In genomic region chr16:88552166-88552565, GRCh38 we compare ENCODE assay signal across 16 cellular contexts. TPM values are rescaled to one million over a fixed set of nuclear protein-coding genes. Genes with fewer than 3 reads are reported as not detected.
DNase-seq lines count a peak whose midpoint lies in the region; ATAC-seq, FAIRE-seq and TF ChIP-seq lines count a peak whose summit lies in the region.
"Had no signal": no experiment of that assay in that cellular context is flagged by ENCODE, and none has a peak within 500 bp of the region (broad histone marks: within the 10 kb centered on the region; RNA-seq: fewer than 3 reads in every experiment).

No MANE protein-coding gene starts in this region.

- H3K4ac ChIP-seq in H1 (replicated peaks; ENCODE audit: insufficient read length, low read depth, low read length) = no peak overlapping the region

- peaks cover 30% of the 10 kb centered on the region for H3K4me1 Mint-ChIP-seq in stimulated activated effector memory CD8-positive, alpha-beta T cell treated with anti-CD3 and anti-CD28 coated beads, Interleukin-12 subunit alpha, Interleukin-12 subunit beta, amount 100 ng/mL, for 72 hours

- peak overlapping the region; percentile 74; the same call in 1 of the 2 replicates for H4K8ac ChIP-seq in H1 (ENCODE audit: extremely low read depth, insufficient read depth, low read length)

- no peak overlapping the region for H2AK5ac ChIP-seq in H1 (ENCODE audit: low read depth, low read length)

- H3K18ac ChIP-seq in H1 (ENCODE audit: extremely low read depth, low read length) = no peak overlapping the region

- H3K79me1 ChIP-seq in H1 (ENCODE audit: low read depth, low read length) = no peaks in the 10 kb centered on the region

- no peak overlapping the region for H3K27ac ChIP-seq in H1 (ENCODE audit: low read depth, low read length)
- H3K27ac ChIP-seq: HL-60 had no signal

- H3K9me3 Mint-ChIP-seq in stimulated activated effector memory CD8-positive, alpha-beta T cell treated with anti-CD3 and anti-CD28 coated beads, Interleukin-12 subunit alpha, Interleukin-12 subunit beta, amount 100 ng/mL, for 72 hours = peaks cover 3% of the 10 kb centered on the region
- H3K9me3 Mint-ChIP-seq: CD4-positive, alpha-beta T cell had no signal

- no peaks in the 10 kb centered on the region for H3K36me3 Mint-ChIP-seq in stimulated activated effector memory CD8-positive, alpha-beta T cell treated with anti-CD3 and anti-CD28 coated beads, Interleukin-12 subunit alpha, Interleukin-12 subunit beta, amount 100 ng/mL, for 72 hours

- no peak for TF ChIP-seq POLR2A in H1 (IDR thresholded peaks at IDR 0.05; ENCODE audit: control extremely low read depth in 1 of 2, low read depth in 2 of 2, low read length in 2 of 2)

- H3K27ac Mint-ChIP-seq in stimulated activated effector memory CD8-positive, alpha-beta T cell treated with anti-CD3 and anti-CD28 coated beads, Interleukin-12 subunit alpha, Interleukin-12 subunit beta, amount 100 ng/mL, for 72 hours = peak overlapping the region; percentile 59
- H3K27ac Mint-ChIP-seq: CD4-positive, alpha-beta T cell; HFFc6 had no signal

- no peak for ATAC-seq in stimulated activated effector memory CD8-positive, alpha-beta T cell treated with anti-CD3 and anti-CD28 coated beads, Interleukin-12 subunit alpha, Interleukin-12 subunit beta, amount 100 ng/mL, for 72 hours
- no peak for ATAC-seq in GM18502 (IDR thresholded peaks at IDR 0.05; ENCODE audit: poor library complexity, unreplicated experiment)
- ATAC-seq: Panc1 had no signal

- TF ChIP-seq CTCF in GM13976 (IDR thresholded peaks at IDR 0.05; ENCODE audit: borderline replicate concordance, control extremely low read depth, extremely low read depth, insufficient read depth, missing control alignments) = no peak
- TF ChIP-seq CTCF in Loucy (conservative IDR thresholded peaks at IDR 0.05; ENCODE audit: low read length) = no peak
- no peak for TF ChIP-seq CTCF in H1 (IDR thresholded peaks at IDR 0.05; ENCODE audit: control extremely low read depth in 1 of 3, insufficient read depth in 1 of 3, low read depth in 1 of 3, low read length in 3 of 3)

- TF ChIP-seq EP300 in H1 (IDR thresholded peaks at IDR 0.05; ENCODE audit: borderline replicate concordance in 1 of 2, low read depth in 2 of 2, low read length in 2 of 2) = no peak

- H2AFZ ChIP-seq in Loucy (ENCODE audit: low read length) (no peak overlapping the region), H1 (ENCODE audit: low read length) (no peak overlapping the region)

- H3K79me2 ChIP-seq in Loucy (ENCODE audit: insufficient read depth, low read length) (no peaks in the 10 kb centered on the region), H1 (ENCODE audit: control insufficient read depth in 1 of 2, insufficient read depth in 2 of 2, low read length in 2 of 2) (no peaks in the 10 kb centered on the region)

- no peak overlapping the region; the same call in 1 of the 2 replicates for H2BK12ac ChIP-seq in H1 (ENCODE audit: low read depth, low read length)

- FAIRE-seq in H1 (lab: Jason Lieb, UNC) = no peak

- no peak overlapping the region for H2BK15ac ChIP-seq in H1 (ENCODE audit: low read length)

- H2BK120ac ChIP-seq in H1 (replicated peaks; ENCODE audit: low read depth, low read length) = no peak overlapping the region

- H3K9me2 ChIP-seq in Loucy (replicated peaks; ENCODE audit: low read depth, low read length) = no peaks in the 10 kb centered on the region

- no peaks in the 10 kb centered on the region for H4K20me1 ChIP-seq in Loucy (ENCODE audit: insufficient read depth, low read length, poor library complexity, severe bottlenecking)
- H4K20me1 ChIP-seq in H1 (replicated peaks in 1 of 2; ENCODE audit: control insufficient read depth in 1 of 2, insufficient read depth in 2 of 2, low read length in 2 of 2) = peaks cover 0 to 1% of the 10 kb centered on the region in 2 experiments

- H3K9me3 ChIP-seq in Loucy (ENCODE audit: insufficient read depth, low read depth, low read length) = no peaks in the 10 kb centered on the region
- H3K9me3 ChIP-seq in H1 (ENCODE audit: insufficient read depth in 2 of 2, low read depth in 1 of 2, low read length in 1 of 2) = no peaks in the 10 kb centered on the region

- no peak overlapping the region for H2BK20ac ChIP-seq in H1 (ENCODE audit: low read length)

- in situ Hi-C loops in GM13976 (cut with MboI; ENCODE audit: low sequenced_read_pairs, unreplicated experiment) = loop anchor here (25.0 kb wide), 1 partner anchor 365 kb away; no protein-coding TSS in a partner anchor

- no peak overlapping the region for H3K23ac ChIP-seq in H1 (ENCODE audit: insufficient read length)

- no peaks in the 10 kb centered on the region for H3K27me3 ChIP-seq in Loucy (ENCODE audit: insufficient read depth, low read length, poor library complexity, severe bottlenecking)
- H3K27me3 ChIP-seq in H1 (replicated peaks in 1 of 4; ENCODE audit: control insufficient read depth in 3 of 4, extremely low read depth in 1 of 4, insufficient read depth in 3 of 4, low read length in 3 of 4) = peaks cover 6 to 20% (median 14%) of the 10 kb centered on the region in 4 experiments

- no peaks in the 10 kb centered on the region for H3F3A ChIP-seq in Loucy (ENCODE audit: low read depth)

- no peaks in the 10 kb centered on the region for H3K23me2 ChIP-seq in H1 (ENCODE audit: low read depth, low read length)

- POLR2A ChIA-PET in H1 (lab: Charles Lee; ENCODE audit: partially characterized antibody) = interaction anchor here (1.0 to 1.1 kb wide), 2 partner anchors 27 to 70 kb away, joined by 3 to 4 read pairs; no protein-coding TSS in a partner anchor

- H3K4me3 ChIP-seq in Loucy (ENCODE audit: low read length, poor library complexity, severe bottlenecking) = no peak overlapping the region
- H3K4me3 ChIP-seq in H1 (ENCODE audit: extremely low read depth in 1 of 4, insufficient read depth in 2 of 4, low read depth in 3 of 4, low read length in 4 of 4) = no peak overlapping the region

- no peak overlapping the region for H4K91ac ChIP-seq in H1 (replicated peaks; ENCODE audit: insufficient read length, low read length)

- no peak overlapping the region for H3K56ac ChIP-seq in H1 (replicated peaks; ENCODE audit: insufficient read length, low read depth, low read length)

- H3K36me3 ChIP-seq in Loucy (ENCODE audit: insufficient read depth, low read length) (no peaks in the 10 kb centered on the region), H1 (ENCODE audit: control insufficient read depth in 2 of 4, insufficient read depth in 4 of 4, low read length in 3 of 4) (no peaks in the 10 kb centered on the region)

- H3K4me1 ChIP-seq in Loucy (ENCODE audit: insufficient read depth, low read length, poor library complexity, severe bottlenecking) (peaks cover 21% of the 10 kb centered on the region), H1 (replicated peaks in 1 of 4; ENCODE audit: control insufficient read depth in 3 of 4, insufficient read depth in 4 of 4, low read length in 3 of 4) (peaks cover 0 to 5% (median 0%) of the 10 kb centered on the region in 4 experiments; a peak in 1 of 7 replicates)

- no peak overlapping the region for H3K4me3 Mint-ChIP-seq in stimulated activated effector memory CD8-positive, alpha-beta T cell treated with anti-CD3 and anti-CD28 coated beads, Interleukin-12 subunit alpha, Interleukin-12 subunit beta, amount 100 ng/mL, for 72 hours
- H3K4me3 Mint-ChIP-seq: CD4-positive, alpha-beta T cell; HFFc6 had no signal

- 92% methylated on average over 10 of the region's 10 CpGs; no CpG with 5 or more reads in 1 of the 2 experiments for WGBS in H1 (ENCODE audit: extremely low coverage in 1 of 2, insufficient coverage in 1 of 2, insufficient read length in 1 of 2, insufficient replicate concordance in 2 of 2, low coverage in 1 of 2, low lambda C conversion rate in 2 of 2, missing lambda C conversion rate in 1 of 2), 2 experiments

- CTCF ChIA-PET in H1 (lab: Charles Lee; ENCODE audit: partially characterized antibody) = interaction anchor here (0.7 to 4.6 kb wide), 3 partner anchors 9 to 107 kb away, joined by 3 to 24 read pairs (median 3); no protein-coding TSS in a partner anchor

- no peak overlapping the region for H3K14ac ChIP-seq in H1 (ENCODE audit: insufficient read length)

- DNase-seq in GM13976 (ENCODE audit: low spot score) (peak; percentile 15), H1 (ENCODE audit: low read depth in 1 of 2, low spot score in 2 of 2) (no peak), HK-2 (ENCODE audit: unreplicated experiment) (no peak), kidney glomerular epithelial cell (lab: John Stamatoyannopoulos, UW) (no peak)
- DNase-seq in stimulated activated effector memory CD8-positive, alpha-beta T cell treated with anti-CD3 and anti-CD28 coated beads, Interleukin-12 subunit alpha, Interleukin-12 subunit beta, amount 100 ng/mL, for 72 hours (ENCODE audit: low spot score in 2 of 2) = no peak
- DNase-seq: CD4-positive, alpha-beta T cell; GOT3; HFFc6; NCI-H1436; NCI-H2029 treated with DMSO at 0.1 percent for 48 hours; NCI-H774; SW 1271 had no signal

- H3K4me2 ChIP-seq in Loucy (ENCODE audit: low read depth, low read length, poor library complexity, severe bottlenecking) (peak overlapping the region; percentile 43), H1 (ENCODE audit: insufficient read depth in 1 of 2, low read depth in 2 of 2, low read length in 2 of 2) (no peak overlapping the region)

- no peak for TF ChIP-seq RAD21 in H1 (IDR thresholded peaks at IDR 0.05 in 1 of 2, conservative IDR thresholded peaks at IDR 0.05 in 1 of 2; ENCODE audit: low read depth in 2 of 2, low read length in 2 of 2)

- H2BK5ac ChIP-seq in H1 (ENCODE audit: low read depth, low read length) = no peak overlapping the region

- H3K9ac ChIP-seq in Loucy (ENCODE audit: low read depth, low read length, poor library complexity, severe bottlenecking) (peak overlapping the region; percentile 34), H1 (replicated peaks in 1 of 4; ENCODE audit: extremely low read depth in 1 of 4, low read depth in 3 of 4, low read length in 3 of 4) (no peak overlapping the region)

- no peak overlapping the region for H4K5ac ChIP-seq in H1 (ENCODE audit: insufficient read length, low read depth, low read length)

TF ChIP-seq in H1, 55 proteins besides CTCF, POLR2A, EP300 and RAD21:
- TF ChIP-seq ASH2L (IDR thresholded peaks at IDR 0.05; ENCODE audit: low read length) (no peak), YY1 (IDR thresholded peaks at IDR 0.05; ENCODE audit: low read depth, low read length) (no peak)

RNA-seq across cellular contexts. Expression of gene ZC3H18, which starts 18.0 kb away (rescaled TPM):
- total RNA-seq in H1 (2021; fragmentation: NEBNext Ultra II Directional; extraction: Animal tissue kit (Norgen Biotek cat#: 25700)) = 70.3 and 73.2 TPM in 2 replicates
- polyA plus RNA-seq in H1 (2011; rRNA removed) = 12.1 and 19.2 TPM in 2 replicates
- polyA plus RNA-seq in H1 (2011; cell fraction: cytosol; rRNA removed) = 17.0 TPM
- polyA plus RNA-seq in H1 (2011; cell fraction: nucleus; rRNA removed) = 42.7 TPM
- polyA plus RNA-seq in H1 (2012, experiment 1 of 2) = 44.2 to 48.4 TPM (median 46.4 TPM) in 4 replicates
- 35.2 TPM for polyA plus RNA-seq in H1 (2012, experiment 2 of 2)
- polyA plus RNA-seq in H1 (2013, experiment 1 of 2) = 47.2 TPM
- 44.5 TPM for polyA plus RNA-seq in H1 (2013, experiment 2 of 2)
- polyA minus RNA-seq in H1 (2011; rRNA and poly(A)+ RNA removed) = 6.4 and 11.1 TPM in 2 replicates
- polyA minus RNA-seq in H1 (2011; cell fraction: cytosol; rRNA and poly(A)+ RNA removed) = 19.7 TPM
- 18.5 TPM for polyA minus RNA-seq in H1 (2011; cell fraction: nucleus; rRNA and poly(A)+ RNA removed)
